2 cellular contexts compared by ENCODE assay signal in genomic region chr2:39484620-39485495, GRCh38.
TF ChIP-seq lines count a peak whose summit lies in the region.

No MANE protein-coding gene starts in this region.

TF ChIP-seq in SK-N-SH, 30 proteins besides CTCF, POLR2A, EP300 and RAD21 (continues in another document):
- TF ChIP-seq SMC3 (IDR thresholded peaks at IDR 0.05; ENCODE audit: low read depth, low read length), result no peak
- TF ChIP-seq EZH2phosphoT487 (IDR thresholded peaks at IDR 0.05; ENCODE audit: borderline replicate concordance, low read depth), result no peak
- TF ChIP-seq IRF3 (IDR thresholded peaks at IDR 0.05; ENCODE audit: low read depth, low read length), result no peak
- TF ChIP-seq ELF1 (IDR thresholded peaks at IDR 0.05), result no peak
- TF ChIP-seq USF1 (IDR thresholded peaks at IDR 0.05; ENCODE audit: borderline replicate concordance, low read depth), result no peak
- TF ChIP-seq CHD2 (IDR thresholded peaks at IDR 0.05; ENCODE audit: low read length, partially characterized antibody), result no peak
- TF ChIP-seq FOXM1 (IDR thresholded peaks at IDR 0.05; ENCODE audit: low read depth), result no peak
- peak; percentile 19; the same call in 1 of the 2 replicates for TF ChIP-seq PBX3 (IDR thresholded peaks at IDR 0.05)
- no peak for TF ChIP-seq ZBTB33 (IDR thresholded peaks at IDR 0.05; ENCODE audit: borderline replicate concordance, low read depth)
- TF ChIP-seq TAF1 (IDR thresholded peaks at IDR 0.05; ENCODE audit: borderline replicate concordance, low read depth, low read length), result no peak
- TF ChIP-seq RXRA (IDR thresholded peaks at IDR 0.05; ENCODE audit: borderline replicate concordance, low read depth), result no peak
- peak; percentile 9; the same call in 1 of the 2 replicates for TF ChIP-seq NFIC (IDR thresholded peaks at IDR 0.05; ENCODE audit: borderline replicate concordance)
- TF ChIP-seq FOXJ3 (CRISPR knock-in tag; IDR thresholded peaks at IDR 0.05), result no peak
- no peak for TF ChIP-seq NRF1 (IDR thresholded peaks at IDR 0.05; ENCODE audit: low read depth, low read length)
- no peak for TF ChIP-seq GABPA (IDR thresholded peaks at IDR 0.05; ENCODE audit: low read depth)
- no peak for TF ChIP-seq RFX5 (IDR thresholded peaks at IDR 0.05; ENCODE audit: low read length)
- TF ChIP-seq POLR2AphosphoS5 (IDR thresholded peaks at IDR 0.05; ENCODE audit: low read depth, low read length), result no peak
- TF ChIP-seq MEF2A (IDR thresholded peaks at IDR 0.05; ENCODE audit: borderline replicate concordance, low read depth), result no peak
- 0 out of 2 replicates have a peak, but pooled peaks have one; percentile 43 for TF ChIP-seq GATA2 (CRISPR knock-in tag; IDR thresholded peaks at IDR 0.05)
- peak; percentile 2; the same call in 1 of the 2 replicates for TF ChIP-seq TCF12 (IDR thresholded peaks at IDR 0.05)
- no peak for TF ChIP-seq JUND (IDR thresholded peaks at IDR 0.05)
- TF ChIP-seq USF2 (IDR thresholded peaks at IDR 0.05; ENCODE audit: borderline replicate concordance, low read depth, low read length), result no peak
- TF ChIP-seq FOSL2 (IDR thresholded peaks at IDR 0.05; ENCODE audit: borderline replicate concordance, low read depth), result no peak

TF ChIP-seq in H1, 55 proteins besides CTCF, POLR2A, EP300 and RAD21:
- TF ChIP-seq SRF (IDR thresholded peaks at IDR 0.05; ENCODE audit: low read depth, low read length) (no peak), BRCA1 (IDR thresholded peaks at IDR 0.05; ENCODE audit: low read depth, low read length) (no peak), CEBPB (IDR thresholded peaks at IDR 0.05; ENCODE audit: low read depth, low read length) (no peak), KDM5A (IDR thresholded peaks at IDR 0.05; ENCODE audit: low read length) (no peak), SP2 (IDR thresholded peaks at IDR 0.05; ENCODE audit: low read length) (no peak), CBX5 (IDR thresholded peaks at IDR 0.05; ENCODE audit: low read depth, low read length) (no peak), NRF1 (IDR thresholded peaks at IDR 0.05; ENCODE audit: low read depth, low read length) (no peak), SIN3A (conservative IDR thresholded peaks at IDR 0.05 in 1 of 2, IDR thresholded peaks at IDR 0.05 in 1 of 2; ENCODE audit: low read depth in 1 of 2, low read length in 2 of 2) (no peak), CHD1 (IDR thresholded peaks at IDR 0.05; ENCODE audit: low read depth, low read length) (no peak), CREB1 (IDR thresholded peaks at IDR 0.05) (no peak), MAFK (IDR thresholded peaks at IDR 0.05; ENCODE audit: low read depth, low read length) (no peak), ASH2L (IDR thresholded peaks at IDR 0.05; ENCODE audit: low read length) (no peak)
